Comparison of ENCODE assay signal across 14 cellular contexts in genomic region chr17:31497994-31498826, GRCh38.
DNase-seq lines count a peak whose midpoint lies in the region; ATAC-seq and TF ChIP-seq lines count a peak whose summit lies in the region.
"Had no signal": no experiment of that assay in that cellular context is flagged by ENCODE, and none has a peak within 500 bp of the region (broad histone marks: within the 10 kb centered on the region; RNA-seq: fewer than 3 reads in every experiment).

No MANE protein-coding gene starts in this region.

- H3K4me1 Mint-ChIP-seq in CD4-positive, CD25-positive, alpha-beta regulatory T cell: peaks cover 10 to 85% (median 34%) of the 10 kb centered on the region in 4 donors
- H3K4me1 Mint-ChIP-seq in effector memory CD8-positive, alpha-beta T cell (ENCODE audit: low read depth in 2 of 2): peaks cover 49 to 55% of the 10 kb centered on the region in 2 donors
- H3K4me1 Mint-ChIP-seq in natural killer cell treated with Interleukin-12 subunit alpha and Interleukin-12 subunit beta and Interleukin-15 and Interleukin-18, amount 100 ng/mL, for 72 hours (ENCODE audit: low read depth in 2 of 2): peaks cover 38 to 40% of the 10 kb centered on the region in 2 donors

- no peak overlapping the region for H3K4me3 ChIP-seq in CD4-positive, CD25-positive, alpha-beta regulatory T cell (ENCODE audit: low read depth, low read length)
- H3K4me3 ChIP-seq in left ventricle myocardium inferior (no peak overlapping the region), heart right ventricle (no peak overlapping the region)

- H3K27me3 ChIP-seq in CD4-positive, CD25-positive, alpha-beta regulatory T cell (ENCODE audit: control insufficient read depth, insufficient read depth, low read length): no peaks in the 10 kb centered on the region
- H3K27me3 ChIP-seq in left ventricle myocardium inferior (ENCODE audit: low read depth) (peaks cover 4% of the 10 kb centered on the region), heart right ventricle (no peaks in the 10 kb centered on the region)

- H3K4me3 Mint-ChIP-seq in CD4-positive, CD25-positive, alpha-beta regulatory T cell: peak overlapping the region in 1 of 4 donors; percentile 32
- H3K4me3 Mint-ChIP-seq in effector memory CD8-positive, alpha-beta T cell: peak overlapping the region in 1 of 2 donors; percentile 19
- H3K4me3 Mint-ChIP-seq in natural killer cell treated with Interleukin-12 subunit alpha and Interleukin-12 subunit beta and Interleukin-15 and Interleukin-18, amount 100 ng/mL, for 72 hours: no peak overlapping the region

- no peaks in the 10 kb centered on the region for H3K9me3 ChIP-seq in CD4-positive, CD25-positive, alpha-beta regulatory T cell (ENCODE audit: control insufficient read depth in 2 of 2, low read length in 2 of 2)
- no peaks in the 10 kb centered on the region for H3K9me3 ChIP-seq in left ventricle myocardium inferior (replicated peaks)
- no peaks in the 10 kb centered on the region for H3K9me3 ChIP-seq in heart right ventricle

- no peaks in the 10 kb centered on the region for H3K36me3 ChIP-seq in CD4-positive, CD25-positive, alpha-beta regulatory T cell (ENCODE audit: control insufficient read depth, insufficient read depth, low read length)
- H3K36me3 ChIP-seq in left ventricle myocardium inferior: no peaks in the 10 kb centered on the region
- H3K36me3 ChIP-seq in heart right ventricle: no peaks in the 10 kb centered on the region

- no peak overlapping the region for H3K27ac ChIP-seq in CD4-positive, CD25-positive, alpha-beta regulatory T cell (ENCODE audit: insufficient read depth, low read length, poor library complexity, severe bottlenecking)
- H3K27ac ChIP-seq in left ventricle myocardium inferior (replicated peaks) (no peak overlapping the region), heart right ventricle (no peak overlapping the region)

- H3K27me3 Mint-ChIP-seq in CD4-positive, CD25-positive, alpha-beta regulatory T cell: no peaks in the 10 kb centered on the region
- no peaks in the 10 kb centered on the region for H3K27me3 Mint-ChIP-seq in effector memory CD8-positive, alpha-beta T cell
- no peaks in the 10 kb centered on the region for H3K27me3 Mint-ChIP-seq in natural killer cell treated with Interleukin-12 subunit alpha and Interleukin-12 subunit beta and Interleukin-15 and Interleukin-18, amount 100 ng/mL, for 72 hours
- H3K27me3 Mint-ChIP-seq: IgD-negative memory B cell; stimulated activated naive CD8-positive, alpha-beta T cell treated with anti-CD3 and anti-CD28 coated beads, Interleukin-15, amount 100 ng/mL, for 72 hours had no signal

- TF ChIP-seq CTCF in left ventricle myocardium inferior (IDR thresholded peaks at IDR 0.05; ENCODE audit: borderline replicate concordance) (no peak), heart right ventricle (IDR thresholded peaks at IDR 0.05) (no peak)

- intact Hi-C loops in left ventricle myocardium inferior (cut with micrococcal nuclease) (no loop called here), heart right ventricle (cut with DNase I) (no loop called here)

- 76% methylated on average over 10 of the region's 10 CpGs for WGBS in heart right ventricle, 2 donors

- H3K36me3 Mint-ChIP-seq in CD4-positive, CD25-positive, alpha-beta regulatory T cell: no peaks in the 10 kb centered on the region
- H3K36me3 Mint-ChIP-seq in effector memory CD8-positive, alpha-beta T cell (ENCODE audit: insufficient read depth): peaks cover 15% of the 10 kb centered on the region
- H3K36me3 Mint-ChIP-seq in natural killer cell treated with Interleukin-12 subunit alpha and Interleukin-12 subunit beta and Interleukin-15 and Interleukin-18, amount 100 ng/mL, for 72 hours: no peaks in the 10 kb centered on the region

- ATAC-seq in CD4-positive, CD25-positive, alpha-beta regulatory T cell (ENCODE audit: low read depth in 2 of 2): no peak
- no peak for ATAC-seq in effector memory CD8-positive, alpha-beta T cell (replicated peaks)
- no peak for ATAC-seq in natural killer cell treated with Interleukin-12 subunit alpha and Interleukin-12 subunit beta and Interleukin-15 and Interleukin-18, amount 100 ng/mL, for 72 hours
- no peak for ATAC-seq in heart right ventricle
- ATAC-seq: stimulated activated naive CD8-positive, alpha-beta T cell treated with anti-CD3 and anti-CD28 coated beads, Interleukin-15, amount 100 ng/mL, for 72 hours had no signal

- H3K4me1 ChIP-seq in CD4-positive, CD25-positive, alpha-beta regulatory T cell (ENCODE audit: control insufficient read depth, insufficient read depth, low read length, poor library complexity, severe bottlenecking): peaks cover 62% of the 10 kb centered on the region
- H3K4me1 ChIP-seq in left ventricle myocardium inferior: peaks cover 36% of the 10 kb centered on the region
- peaks cover 0 to 54% (median 13%) of the 10 kb centered on the region in 9 donors for H3K4me1 ChIP-seq in heart right ventricle

- TF ChIP-seq RAD21 in Ishikawa (IDR thresholded peaks at IDR 0.05; ENCODE audit: low read depth): no peak

- no peak for TF ChIP-seq EP300 in Ishikawa (IDR thresholded peaks at IDR 0.05; ENCODE audit: borderline replicate concordance)

- H3K9me3 Mint-ChIP-seq in CD4-positive, CD25-positive, alpha-beta regulatory T cell: no peaks in the 10 kb centered on the region
- H3K9me3 Mint-ChIP-seq in effector memory CD8-positive, alpha-beta T cell: no peaks in the 10 kb centered on the region
- no peaks in the 10 kb centered on the region for H3K9me3 Mint-ChIP-seq in natural killer cell treated with Interleukin-12 subunit alpha and Interleukin-12 subunit beta and Interleukin-15 and Interleukin-18, amount 100 ng/mL, for 72 hours
- H3K9me3 Mint-ChIP-seq: IgD-negative memory B cell; stimulated activated naive CD8-positive, alpha-beta T cell treated with anti-CD3 and anti-CD28 coated beads, Interleukin-15, amount 100 ng/mL, for 72 hours had no signal

- no peak for DNase-seq in CD4-positive, CD25-positive, alpha-beta regulatory T cell
- DNase-seq in effector memory CD8-positive, alpha-beta T cell: no peak
- peak; percentile 41 for DNase-seq in natural killer cell treated with Interleukin-12 subunit alpha and Interleukin-12 subunit beta and Interleukin-15 and Interleukin-18, amount 100 ng/mL, for 72 hours (ENCODE audit: low spot score)
- no peak for DNase-seq in NCI-H82 (lab: John Stamatoyannopoulos, UW)
- no peak for DNase-seq in left ventricle myocardium inferior
- DNase-seq in heart right ventricle: no peak
- no peak for DNase-seq in SIG-M5 treated with dmso at 0.1 percent for 504 hours (lab: John Stamatoyannopoulos, UW; ENCODE audit: unreplicated experiment)
- DNase-seq: amygdala; NCI-H2029; nucleus accumbens; stimulated activated naive CD8-positive, alpha-beta T cell treated with anti-CD3 and anti-CD28 coated beads, Interleukin-15, amount 100 ng/mL, for 72 hours; T-helper 1 cell had no signal

- peak overlapping the region; percentile 43 to 99 (median 90) for H3K27ac Mint-ChIP-seq in CD4-positive, CD25-positive, alpha-beta regulatory T cell
- peak overlapping the region; percentile 91 to 95 for H3K27ac Mint-ChIP-seq in effector memory CD8-positive, alpha-beta T cell
- peak overlapping the region; percentile 94 to 96 for H3K27ac Mint-ChIP-seq in natural killer cell treated with Interleukin-12 subunit alpha and Interleukin-12 subunit beta and Interleukin-15 and Interleukin-18, amount 100 ng/mL, for 72 hours

TF ChIP-seq in Ishikawa, 13 proteins besides CTCF, POLR2A, EP300 and RAD21:
- TF ChIP-seq USF1 (IDR thresholded peaks at IDR 0.05) (peak; percentile 89), YY1 (IDR thresholded peaks at IDR 0.05; ENCODE audit: low read depth) (no peak)
